ENCODE assay signal across 37 cellular contexts in the genomic region with DNA sequence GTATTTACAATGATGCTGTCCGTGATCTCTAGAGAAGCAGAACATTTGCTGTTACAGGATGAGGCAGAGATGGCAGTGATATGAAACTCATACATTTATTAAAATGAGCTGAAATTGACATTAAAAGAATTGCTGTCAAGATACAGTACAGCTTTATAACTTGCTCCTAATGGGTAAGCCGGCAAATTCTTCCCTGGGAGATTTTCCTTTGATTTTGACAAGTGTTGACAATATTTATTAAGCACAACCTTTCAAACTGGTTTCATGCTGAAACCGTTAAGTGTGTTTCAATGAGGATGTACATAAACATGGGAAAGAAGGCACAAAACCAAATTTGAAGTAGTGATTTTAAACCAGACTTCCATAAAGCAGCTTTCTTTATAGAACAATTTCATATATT. TPM values are rescaled to one million over a fixed set of nuclear protein-coding genes. Genes with fewer than 3 reads are reported as not detected.
"Had no signal": no experiment of that assay in that cellular context is flagged by ENCODE, and none has a peak within 500 bp of the region (broad histone marks: within the 10 kb centered on the region; RNA-seq: fewer than 3 reads in every experiment).

No MANE protein-coding gene starts in this region.

- ATAC-seq: activated naive CD4-positive, alpha-beta T cell treated with anti-CD3 and anti-CD28 coated beads, Interleukin-2, amount 50 U/mL, for 72 hours; activated naive CD8-positive, alpha-beta T cell treated with anti-CD3 and anti-CD28 coated beads, Interleukin-2, amount 50 U/mL, for 24 hours; activated T-cell treated with anti-CD3 and anti-CD28 coated beads, Interleukin-2, amount 50 U/mL, for 4 hours; activated T-cell treated with anti-CD3 and anti-CD28 coated beads, Interleukin-2, amount 50 U/mL, for 72 hours; activated T-helper 17 cell treated with anti-CD3 and anti-CD28 coated beads, Interleukin-2, amount 50 U/mL, for 72 hours; body of pancreas had no signal

- H3K9me3 ChIP-seq: adrenal gland, ascending aorta, body of pancreas, breast epithelium had no signal

- H3K27ac ChIP-seq: adrenal gland, ascending aorta, body of pancreas, brain microvascular endothelial cell, breast epithelium, cardiac muscle cell had no signal

- H3K4me1 ChIP-seq: adrenal gland, ascending aorta, body of pancreas, breast epithelium had no signal

- H3K36me3 ChIP-seq: adrenal gland, ascending aorta, brain microvascular endothelial cell, breast epithelium had no signal

- DNase-seq: activated effector memory CD4-positive, alpha-beta T cell treated with anti-CD3 and anti-CD28 coated beads, Interleukin-2, amount 50 U/mL, for 16 hours; activated effector memory CD4-positive, alpha-beta T cell treated with Interleukin-2 at 50 U/mL for 16 hours; activated gamma-delta T cell; activated gamma-delta T cell treated with Interleukin-2 at 50 U/mL for 16 hours; activated naive CD4-positive, alpha-beta T cell; activated naive CD4-positive, alpha-beta T cell treated with anti-CD3 and anti-CD28 coated beads for 36 hours; activated naive CD4-positive, alpha-beta T cell treated with anti-CD3 and anti-CD28 coated beads, Interleukin-2, amount 10 ng/mL, durations not matched to agents 7 days and 5 days; activated naive CD4-positive, alpha-beta T cell treated with anti-CD3 and anti-CD28 coated beads, Interleukin-2, amount 50 U/mL, for 16 hours; activated naive CD4-positive, alpha-beta T cell treated with Interleukin-2 at 50 U/mL for 16 hours; activated naive CD8-positive, alpha-beta T cell treated with anti-CD3 and anti-CD28 coated beads for 36 hours; activated naive CD8-positive, alpha-beta T cell treated with anti-CD3 and anti-CD28 coated beads, Interleukin-2, amount 10 ng/mL, durations not matched to agents 7 days and 5 days; activated naive CD8-positive, alpha-beta T cell treated with anti-CD3 and anti-CD28 coated beads, Interleukin-2, amount 50 U/mL, for 24 hours; activated T-cell treated with anti-CD3 and anti-CD28 coated beads for 4 hours; activated T-cell treated with anti-CD3 and anti-CD28 coated beads, Interleukin-2, amount 50 U/mL, for 1 hour; activated T-cell treated with anti-CD3 and anti-CD28 coated beads, Interleukin-2, amount 50 U/mL, for 24 hours; activated T-cell treated with anti-CD3 and anti-CD28 coated beads, Interleukin-2, amount 50 U/mL, for 4 hours; activated T-cell treated with anti-CD3 and anti-CD28 coated beads, Interleukin-2, amount 50 U/mL, for 48 hours; activated T-cell treated with anti-CD3 and anti-CD28 coated beads, Interleukin-2, amount 50 U/mL, for 72 hours; adrenal gland; amniotic stem cell; amygdala; anterior cingulate cortex; aorta; body of pancreas; brain microvascular endothelial cell; central memory CD4-positive, alpha-beta T cell; cerebellar nuclear complex had no signal

- H3K27me3 ChIP-seq: adrenal gland, ascending aorta, body of pancreas, brain microvascular endothelial cell, breast epithelium, cardiac muscle cell had no signal

- H3K4me3 ChIP-seq: adrenal gland, ascending aorta, body of pancreas, breast epithelium, cardiac muscle cell had no signal

RNA-seq across cellular contexts. Expression of a gene that starts 45.5 kb away (rescaled TPM):
- total RNA-seq: activated naive CD4-positive, alpha-beta T cell treated with anti-CD3 and anti-CD28 coated beads for 36 hours; activated naive CD4-positive, alpha-beta T cell treated with anti-CD3 and anti-CD28 coated beads, Interleukin-2, amount 50 U/mL, for 72 hours; activated naive CD8-positive, alpha-beta T cell treated with anti-CD3 and anti-CD28 coated beads for 36 hours; activated naive CD8-positive, alpha-beta T cell treated with anti-CD3 and anti-CD28 coated beads, Interleukin-2, amount 10 ng/mL, durations not matched to agents 7 days and 5 days; activated T-cell treated with anti-CD3 and anti-CD28 coated beads, Interleukin-2, amount 50 U/mL, for 4 hours; activated T-cell treated with anti-CD3 and anti-CD28 coated beads, Interleukin-2, amount 50 U/mL, for 72 hours; activated T-helper 1 cell treated with anti-CD3 and anti-CD28 coated beads, Interleukin-12 subunit alpha, Interleukin-12 subunit beta, Interleukin-2, Interleukin-4 antibody, amounts not matched to agents 30 ng/mL and 10 ng/mL and 1 ng/mL, durations not matched to agents 14 hours and 24 hours and 36 hours; activated T-helper 17 cell treated with anti-CD3 and anti-CD28 coated beads, Interleukin-2, amount 50 U/mL, for 72 hours; activated T-helper 2 cell treated with anti-CD3 and anti-CD28 coated beads, Interferon-gamma antibody, Interleukin-2, Interleukin-4, amounts not matched to agents 10 μg/mL and 5 μg/mL and 100 μg/mL, durations not matched to agents 14 hours and 24 hours and 36 hours; ascending aorta; astrocyte; body of pancreas; bronchial epithelial cell; chondrocyte had no signal
- polyA plus RNA-seq: aorta had no signal
